8 cellular contexts compared by ENCODE assay signal in the genomic region with DNA sequence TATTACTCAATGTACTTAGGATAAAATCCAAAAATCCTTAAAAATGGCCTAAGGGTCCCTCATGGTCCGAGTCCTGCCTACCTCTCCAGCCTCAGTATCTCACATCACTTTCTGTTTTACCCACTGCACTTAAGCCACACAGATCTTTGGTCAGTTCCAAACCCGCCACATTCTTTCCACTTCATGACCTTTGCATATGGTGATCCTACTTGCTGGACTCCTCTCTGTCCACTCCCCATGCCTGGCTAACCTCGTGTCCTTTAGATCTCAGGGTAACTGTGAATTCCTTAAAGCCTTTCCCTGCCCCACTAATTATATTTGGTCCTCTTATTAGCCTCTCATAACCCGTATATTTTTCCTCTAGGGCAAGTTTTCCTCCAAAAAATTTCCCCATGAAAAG. TPM values are rescaled to one million over a fixed set of nuclear protein-coding genes. Genes with fewer than 3 reads are reported as not detected.
DNase-seq lines count a peak whose midpoint lies in the region; ATAC-seq and TF ChIP-seq lines count a peak whose summit lies in the region.

No MANE protein-coding gene starts in this region.

- H3K4me1 ChIP-seq in CD8-positive, alpha-beta T cell (ENCODE audit: insufficient read depth, low read length), result peaks cover 35% of the 10 kb centered on the region
- H3K4me1 ChIP-seq in neuron (ENCODE audit: insufficient read depth, low read length) (peaks cover 21% of the 10 kb centered on the region), body of pancreas (peaks cover 31% of the 10 kb centered on the region)

- ATAC-seq in CD8-positive, alpha-beta T cell, result no peak
- no peak for ATAC-seq in body of pancreas
- no peak for ATAC-seq in left colon
- ATAC-seq in HG02852 (IDR thresholded peaks at IDR 0.05; ENCODE audit: unreplicated experiment), result no peak

- H3K27ac ChIP-seq in CD8-positive, alpha-beta T cell (ENCODE audit: low read depth, low read length), result peak overlapping the region; percentile 88
- H3K27ac ChIP-seq in dorsolateral prefrontal cortex (peak overlapping the region in 1 of 59 donors; percentile 95), body of pancreas (no peak overlapping the region)

- 61 to 68% methylated on average over 4 of the region's 4 CpGs for WGBS in body of pancreas, 2 donors

- H3K27ac Mint-ChIP-seq in CD8-positive, alpha-beta T cell, result peak overlapping the region; percentile 90

- H3K36me3 Mint-ChIP-seq in CD8-positive, alpha-beta T cell, result peaks cover 25% of the 10 kb centered on the region

- H3K27me3 Mint-ChIP-seq in CD8-positive, alpha-beta T cell (ENCODE audit: low read depth), result no peaks in the 10 kb centered on the region

- H3K4me3 ChIP-seq in CD8-positive, alpha-beta T cell (ENCODE audit: low read depth, low read length), result peak overlapping the region; percentile 89
- peak overlapping the region; percentile 99 for H3K4me3 ChIP-seq in LNCaP clone FGC (ENCODE audit: low read depth, low read length)
- peak overlapping the region in 48 of 59 donors; percentile 64 to 100 (median 93) for H3K4me3 ChIP-seq in dorsolateral prefrontal cortex
- H3K4me3 ChIP-seq in neuron (ENCODE audit: low read length), result peak overlapping the region; percentile 90
- no peak overlapping the region for H3K4me3 ChIP-seq in body of pancreas

- H3K36me3 ChIP-seq in CD8-positive, alpha-beta T cell (ENCODE audit: insufficient read depth, low read length), result peaks cover 8% of the 10 kb centered on the region
- H3K36me3 ChIP-seq in neuron (ENCODE audit: insufficient read depth, low read length) (peaks cover 46% of the 10 kb centered on the region), body of pancreas (replicated peaks in 1 of 2; ENCODE audit: insufficient read depth in 1 of 2, low read depth in 2 of 2) (peaks cover 0 to 5% of the 10 kb centered on the region in 2 donors)

- H3K4me3 Mint-ChIP-seq in CD8-positive, alpha-beta T cell, result peak overlapping the region; percentile 100

- TF ChIP-seq CTCF in CD8-positive, alpha-beta T cell (IDR thresholded peaks at IDR 0.05), result no peak
- TF ChIP-seq CTCF in LNCaP clone FGC (IDR thresholded peaks at IDR 0.05; ENCODE audit: control insufficient read depth, extremely low read depth, insufficient read depth), result no peak
- no peak for TF ChIP-seq CTCF in dorsolateral prefrontal cortex (IDR thresholded peaks at IDR 0.05 in 54 of 56, conservative IDR thresholded peaks at IDR 0.05 in 2 of 56; ENCODE audit: low read depth in 1 of 56, partially characterized antibody in 56 of 56)
- no peak for TF ChIP-seq CTCF in body of pancreas (IDR thresholded peaks at IDR 0.05)

- DNase-seq in CD8-positive, alpha-beta T cell, result no peak
- DNase-seq in LNCaP clone FGC (ENCODE audit: low read depth), result no peak
- no peak for DNase-seq in dorsolateral prefrontal cortex
- DNase-seq in body of pancreas, result no peak
- DNase-seq in left colon, result no peak
- DNase-seq in germinal center (ENCODE audit: low spot score), result no peak

- no peaks in the 10 kb centered on the region for H3K27me3 ChIP-seq in CD8-positive, alpha-beta T cell (ENCODE audit: insufficient read depth, low read length)
- H3K27me3 ChIP-seq in dorsolateral prefrontal cortex, result no peaks in the 10 kb centered on the region
- H3K27me3 ChIP-seq in neuron (ENCODE audit: insufficient read depth, low read length), result no peaks in the 10 kb centered on the region
- H3K27me3 ChIP-seq in body of pancreas, result no peaks in the 10 kb centered on the region

- intact Hi-C loops in CD8-positive, alpha-beta T cell (cut with DNase I, micrococcal nuclease), result loop anchor here (5.0 to 10.0 kb wide), 7 partner anchors 155 to 2002 kb away; partner anchors contain the start of genes CELF1 (in 2 of the 2), CRY2 (in 1 of the 2), CSTPP1 (in 1 of the 2) and MADD (in 1 of the 2)
- intact Hi-C loops in dorsolateral prefrontal cortex (cut with DNase I), result loop anchor here (5.0 to 10.0 kb wide), 4 partner anchors 52 to 208 kb away; partner anchors contain the start of genes FNBP4 (in 2 of the 2) and MTCH2 (in 1 of the 2)
- intact Hi-C loops in body of pancreas (cut with DNase I), result no loop called here
- intact Hi-C loops in left colon (cut with DNase I, micrococcal nuclease), result no loop called here

- H3K9me3 Mint-ChIP-seq in CD8-positive, alpha-beta T cell, result no peaks in the 10 kb centered on the region

- POLR2A ChIA-PET in CD8-positive, alpha-beta T cell (lab: Charles Lee), result interaction anchor here (1.3 to 1.9 kb wide), 3 partner anchors 79 to 268 kb away, joined by 3 to 12 read pairs (median 6); partner anchors contain the start of genes FNBP4, KBTBD4 and NDUFS3

- TF ChIP-seq POLR2A in body of pancreas (IDR thresholded peaks at IDR 0.05), result no peak

- H3K4me1 Mint-ChIP-seq in CD8-positive, alpha-beta T cell (ENCODE audit: low read depth), result peaks cover 45% of the 10 kb centered on the region

- no peak overlapping the region for H2AFZ ChIP-seq in neuron (ENCODE audit: low read depth, low read length)

- CTCF ChIA-PET in CD8-positive, alpha-beta T cell (lab: Charles Lee), result no interaction called here

- no peaks in the 10 kb centered on the region for H3K9me3 ChIP-seq in CD8-positive, alpha-beta T cell (ENCODE audit: low read length)
- H3K9me3 ChIP-seq in neuron (ENCODE audit: low read length) (no peaks in the 10 kb centered on the region), body of pancreas (no peaks in the 10 kb centered on the region)

RNA-seq across cellular contexts. Expression of gene NUP160, which starts 1.2 kb away (rescaled TPM):
- 10 to 100 TPM; 38.6 to 46.6 TPM for total RNA-seq in CD8-positive, alpha-beta T cell
- 10 to 100 TPM; 15.7 to 43.6 (median 27.8) TPM for total RNA-seq in dorsolateral prefrontal cortex
- 10 to 100 TPM; 13.8 to 15.3 TPM for total RNA-seq in body of pancreas
- total RNA-seq in left colon, result 10 to 100 TPM; 17.2 to 23.4 TPM

Comparison
In these comparisons a context has a peak if more than half of its experiments do, and no peak if none do; other contexts are left out.
1. H3K4me3 ChIP-seq: peak in CD8-positive, alpha-beta T cell (single experiment), LNCaP clone FGC (single experiment), dorsolateral prefrontal cortex (48 of 59) and neuron (single experiment); none in body of pancreas (0 of 2).
2. intact Hi-C loops: an anchor here in CD8-positive, alpha-beta T cell (5.0 to 10.0 kb wide) and dorsolateral prefrontal cortex (5.0 to 10.0 kb wide); none called in body of pancreas and left colon.